In the genomic region with DNA sequence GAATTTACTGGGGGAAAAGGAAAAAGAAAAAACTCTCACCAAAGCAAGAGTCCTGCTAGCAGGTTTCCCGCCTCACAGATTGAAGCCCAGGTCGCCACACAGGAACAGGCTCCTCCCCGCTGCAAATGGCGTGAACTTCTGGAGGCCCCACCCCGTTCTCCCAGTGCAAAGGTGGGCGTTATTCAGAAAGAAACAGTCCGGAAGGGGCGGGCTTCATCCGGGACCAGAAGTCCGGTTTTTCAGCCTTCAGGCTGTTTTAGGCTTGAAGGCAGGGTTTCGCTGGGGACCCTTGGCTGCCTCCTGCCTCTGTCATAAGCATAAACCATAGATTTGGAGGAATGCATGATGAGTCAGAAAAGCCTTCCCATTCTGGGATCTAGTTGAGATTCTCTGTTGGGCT, we compare ENCODE assay signal across 9 cellular contexts.
DNase-seq lines count a peak whose midpoint lies in the region; ATAC-seq, FAIRE-seq and TF ChIP-seq lines count a peak whose summit lies in the region.
"Had no signal": no experiment of that assay in that cellular context is flagged by ENCODE, and none has a peak within 500 bp of the region (broad histone marks: within the 10 kb centered on the region; RNA-seq: fewer than 3 reads in every experiment).

No MANE protein-coding gene starts in this region.

- ATAC-seq in activated CD4-positive, alpha-beta T cell treated with anti-CD3 and anti-CD28 coated beads for 36 hours = no peak
- peak; percentile 89 for ATAC-seq in upper lobe of right lung

- no peak overlapping the region for H3K4me3 Mint-ChIP-seq in activated CD4-positive, alpha-beta T cell treated with anti-CD3 and anti-CD28 coated beads for 36 hours
- no peak overlapping the region for H3K4me3 Mint-ChIP-seq in activated CD4-positive, alpha-beta T cell treated with anti-CD3 and anti-CD28 coated beads, Interleukin-2, amount 10 ng/mL, durations not matched to agents 7 days and 5 days
- no peak overlapping the region for H3K4me3 Mint-ChIP-seq in astrocyte (ENCODE audit: unreplicated experiment)
- H3K4me3 Mint-ChIP-seq in activated T-helper 2 cell treated with anti-CD3 and anti-CD28 coated beads, Interferon-gamma antibody, Interleukin-2, Interleukin-4, amounts not matched to agents 10 μg/mL and 5 μg/mL and 100 μg/mL, durations not matched to agents 14 hours and 24 hours and 36 hours (ENCODE audit: low read depth) = no peak overlapping the region

- H3K4me3 ChIP-seq in astrocyte (ENCODE audit: insufficient read depth, low read depth, low read length) (peak overlapping the region; percentile 22), upper lobe of right lung (peak overlapping the region; percentile 25)

- H3K9me3 ChIP-seq in astrocyte (ENCODE audit: insufficient read depth, low read depth, low read length) = no peaks in the 10 kb centered on the region
- H3K9me3 ChIP-seq in upper lobe of right lung = no peaks in the 10 kb centered on the region

- H3K27me3 ChIP-seq in astrocyte (ENCODE audit: insufficient read depth, low read length) (no peaks in the 10 kb centered on the region), upper lobe of right lung (no peaks in the 10 kb centered on the region)

- no peaks in the 10 kb centered on the region for H3K79me2 ChIP-seq in astrocyte (ENCODE audit: insufficient read depth, low read length)

- H3K27ac ChIP-seq in astrocyte (ENCODE audit: low read depth, low read length) (no peak overlapping the region), upper lobe of right lung (no peak overlapping the region)

- no peaks in the 10 kb centered on the region for H3K36me3 Mint-ChIP-seq in activated CD4-positive, alpha-beta T cell treated with anti-CD3 and anti-CD28 coated beads for 36 hours (ENCODE audit: low read depth)
- no peaks in the 10 kb centered on the region for H3K36me3 Mint-ChIP-seq in activated CD4-positive, alpha-beta T cell treated with anti-CD3 and anti-CD28 coated beads, Interleukin-2, amount 10 ng/mL, durations not matched to agents 7 days and 5 days (ENCODE audit: low read depth)
- no peaks in the 10 kb centered on the region for H3K36me3 Mint-ChIP-seq in astrocyte (ENCODE audit: low read depth, unreplicated experiment)
- no peaks in the 10 kb centered on the region for H3K36me3 Mint-ChIP-seq in activated T-helper 2 cell treated with anti-CD3 and anti-CD28 coated beads, Interferon-gamma antibody, Interleukin-2, Interleukin-4, amounts not matched to agents 10 μg/mL and 5 μg/mL and 100 μg/mL, durations not matched to agents 14 hours and 24 hours and 36 hours (ENCODE audit: low read depth)

- no peak for TF ChIP-seq CTCF in astrocyte (IDR thresholded peaks at IDR 0.05; ENCODE audit: insufficient read depth, low read depth, low read length)
- TF ChIP-seq CTCF in upper lobe of right lung (IDR thresholded peaks at IDR 0.05) = no peak

- peak overlapping the region; percentile 47 for H3K4me2 ChIP-seq in astrocyte (ENCODE audit: low read length)

- H3K27ac Mint-ChIP-seq in activated CD4-positive, alpha-beta T cell treated with anti-CD3 and anti-CD28 coated beads for 36 hours = no peak overlapping the region
- no peak overlapping the region for H3K27ac Mint-ChIP-seq in activated CD4-positive, alpha-beta T cell treated with anti-CD3 and anti-CD28 coated beads, Interleukin-2, amount 10 ng/mL, durations not matched to agents 7 days and 5 days
- H3K27ac Mint-ChIP-seq in astrocyte (ENCODE audit: unreplicated experiment) = no peak overlapping the region
- no peak overlapping the region for H3K27ac Mint-ChIP-seq in activated T-helper 2 cell treated with anti-CD3 and anti-CD28 coated beads, Interferon-gamma antibody, Interleukin-2, Interleukin-4, amounts not matched to agents 10 μg/mL and 5 μg/mL and 100 μg/mL, durations not matched to agents 14 hours and 24 hours and 36 hours

- H3K4me1 ChIP-seq in astrocyte (ENCODE audit: insufficient read depth, low read length) = no peaks in the 10 kb centered on the region
- H3K4me1 ChIP-seq in upper lobe of right lung = no peaks in the 10 kb centered on the region

- peak; percentile 9 for DNase-seq in activated CD4-positive, alpha-beta T cell treated with anti-CD3 and anti-CD28 coated beads for 36 hours
- DNase-seq in activated CD4-positive, alpha-beta T cell treated with anti-CD3 and anti-CD28 coated beads, Interleukin-2, amount 10 ng/mL, durations not matched to agents 7 days and 5 days = no peak
- DNase-seq in astrocyte (ENCODE audit: low read depth) = no peak
- DNase-seq in left kidney (ENCODE audit: low read depth, low spot score) = peak; percentile 69
- DNase-seq in upper lobe of right lung = peak; percentile 72
- DNase-seq in stimulated activated CD8-positive, alpha-beta memory T cell treated with anti-CD3 and anti-CD28 coated beads, Interleukin-4, amount 100 ng/mL, for 48 hours = no peak
- no peak for DNase-seq in Ammon's horn (ENCODE audit: low spot score)
- no peak for DNase-seq in activated T-helper 2 cell treated with anti-CD3 and anti-CD28 coated beads, Interferon-gamma antibody, Interleukin-2, Interleukin-4, amounts not matched to agents 10 μg/mL and 5 μg/mL and 100 μg/mL, durations not matched to agents 14 hours and 24 hours and 36 hours (ENCODE audit: low spot score)
- DNase-seq: NCI-H510A had no signal

- H3K9ac ChIP-seq in astrocyte (ENCODE audit: low read length) = no peak overlapping the region

- FAIRE-seq in astrocyte (lab: Jason Lieb, UNC) = no peak

- intact Hi-C loops in activated CD4-positive, alpha-beta T cell treated with anti-CD3 and anti-CD28 coated beads for 36 hours (cut with DNase I, micrococcal nuclease) = no loop called here
- intact Hi-C loops in upper lobe of right lung (cut with DNase I) = no loop called here
- intact Hi-C loops in activated T-helper 2 cell treated with anti-CD3 and anti-CD28 coated beads, Interferon-gamma antibody, Interleukin-2, Interleukin-4, amounts not matched to agents 10 μg/mL and 5 μg/mL and 100 μg/mL, durations not matched to agents 14 hours and 24 hours and 36 hours (cut with micrococcal nuclease) = no loop called here

- peaks cover 7% of the 10 kb centered on the region for H3K27me3 Mint-ChIP-seq in activated CD4-positive, alpha-beta T cell treated with anti-CD3 and anti-CD28 coated beads for 36 hours
- peaks cover 8% of the 10 kb centered on the region for H3K27me3 Mint-ChIP-seq in activated CD4-positive, alpha-beta T cell treated with anti-CD3 and anti-CD28 coated beads, Interleukin-2, amount 10 ng/mL, durations not matched to agents 7 days and 5 days
- H3K27me3 Mint-ChIP-seq in astrocyte (ENCODE audit: low read depth, unreplicated experiment) = peaks cover 2% of the 10 kb centered on the region
- H3K27me3 Mint-ChIP-seq in activated T-helper 2 cell treated with anti-CD3 and anti-CD28 coated beads, Interferon-gamma antibody, Interleukin-2, Interleukin-4, amounts not matched to agents 10 μg/mL and 5 μg/mL and 100 μg/mL, durations not matched to agents 14 hours and 24 hours and 36 hours (ENCODE audit: low read depth) = peaks cover 19% of the 10 kb centered on the region

- POLR2A ChIA-PET in activated CD4-positive, alpha-beta T cell treated with anti-CD3 and anti-CD28 coated beads for 36 hours (lab: Charles Lee) = no interaction called here
- POLR2A ChIA-PET in activated CD4-positive, alpha-beta T cell treated with anti-CD3 and anti-CD28 coated beads, Interleukin-2, amount 10 ng/mL, durations not matched to agents 7 days and 5 days (lab: Charles Lee) = no interaction called here

- no peaks in the 10 kb centered on the region for H3K9me3 Mint-ChIP-seq in activated CD4-positive, alpha-beta T cell treated with anti-CD3 and anti-CD28 coated beads for 36 hours (ENCODE audit: low read depth)
- H3K9me3 Mint-ChIP-seq in activated CD4-positive, alpha-beta T cell treated with anti-CD3 and anti-CD28 coated beads, Interleukin-2, amount 10 ng/mL, durations not matched to agents 7 days and 5 days = no peaks in the 10 kb centered on the region
- no peaks in the 10 kb centered on the region for H3K9me3 Mint-ChIP-seq in astrocyte (ENCODE audit: unreplicated experiment)
- H3K9me3 Mint-ChIP-seq in activated T-helper 2 cell treated with anti-CD3 and anti-CD28 coated beads, Interferon-gamma antibody, Interleukin-2, Interleukin-4, amounts not matched to agents 10 μg/mL and 5 μg/mL and 100 μg/mL, durations not matched to agents 14 hours and 24 hours and 36 hours = no peaks in the 10 kb centered on the region

- no peaks in the 10 kb centered on the region for H3K36me3 ChIP-seq in astrocyte (ENCODE audit: insufficient read depth, low read length)
- no peaks in the 10 kb centered on the region for H3K36me3 ChIP-seq in upper lobe of right lung

- H4K20me1 ChIP-seq in astrocyte (ENCODE audit: insufficient read depth, low read length) = no peaks in the 10 kb centered on the region

- H3K4me1 Mint-ChIP-seq in activated CD4-positive, alpha-beta T cell treated with anti-CD3 and anti-CD28 coated beads for 36 hours = no peaks in the 10 kb centered on the region
- H3K4me1 Mint-ChIP-seq in activated CD4-positive, alpha-beta T cell treated with anti-CD3 and anti-CD28 coated beads, Interleukin-2, amount 10 ng/mL, durations not matched to agents 7 days and 5 days = peaks cover 2% of the 10 kb centered on the region
- peaks cover 5% of the 10 kb centered on the region for H3K4me1 Mint-ChIP-seq in astrocyte (ENCODE audit: low read depth, unreplicated experiment)
- peaks cover 3% of the 10 kb centered on the region for H3K4me1 Mint-ChIP-seq in activated T-helper 2 cell treated with anti-CD3 and anti-CD28 coated beads, Interferon-gamma antibody, Interleukin-2, Interleukin-4, amounts not matched to agents 10 μg/mL and 5 μg/mL and 100 μg/mL, durations not matched to agents 14 hours and 24 hours and 36 hours (ENCODE audit: low read depth)

- CTCF ChIA-PET in activated CD4-positive, alpha-beta T cell treated with anti-CD3 and anti-CD28 coated beads for 36 hours (lab: Charles Lee) = interaction anchor here (1.0 kb wide), 1 partner anchor 8 kb away, joined by 3 read pairs; no protein-coding TSS in a partner anchor
- CTCF ChIA-PET in activated CD4-positive, alpha-beta T cell treated with anti-CD3 and anti-CD28 coated beads, Interleukin-2, amount 10 ng/mL, durations not matched to agents 7 days and 5 days (lab: Charles Lee) = no interaction called here

- H2AFZ ChIP-seq in astrocyte (ENCODE audit: low read depth, low read length) = peak overlapping the region; percentile 1

Comparison
In these comparisons a context has a peak if more than half of its experiments do, and no peak if none do; other contexts are left out.
1. DNase-seq: peak in activated CD4-positive, alpha-beta T cell treated with anti-CD3 and anti-CD28 coated beads for 36 hours (single experiment), left kidney (single experiment) and upper lobe of right lung (single experiment); none in activated CD4-positive, alpha-beta T cell treated with anti-CD3 and anti-CD28 coated beads, Interleukin-2, amount 10 ng/mL, durations not matched to agents 7 days and 5 days (single experiment), astrocyte (single experiment), stimulated activated CD8-positive, alpha-beta memory T cell treated with anti-CD3 and anti-CD28 coated beads, Interleukin-4, amount 100 ng/mL, for 48 hours (single experiment), Ammon's horn (single experiment) and activated T-helper 2 cell treated with anti-CD3 and anti-CD28 coated beads, Interferon-gamma antibody, Interleukin-2, Interleukin-4, amounts not matched to agents 10 μg/mL and 5 μg/mL and 100 μg/mL, durations not matched to agents 14 hours and 24 hours and 36 hours (single experiment).